ENCODE assay signal across 8 cellular contexts in the genomic region with DNA sequence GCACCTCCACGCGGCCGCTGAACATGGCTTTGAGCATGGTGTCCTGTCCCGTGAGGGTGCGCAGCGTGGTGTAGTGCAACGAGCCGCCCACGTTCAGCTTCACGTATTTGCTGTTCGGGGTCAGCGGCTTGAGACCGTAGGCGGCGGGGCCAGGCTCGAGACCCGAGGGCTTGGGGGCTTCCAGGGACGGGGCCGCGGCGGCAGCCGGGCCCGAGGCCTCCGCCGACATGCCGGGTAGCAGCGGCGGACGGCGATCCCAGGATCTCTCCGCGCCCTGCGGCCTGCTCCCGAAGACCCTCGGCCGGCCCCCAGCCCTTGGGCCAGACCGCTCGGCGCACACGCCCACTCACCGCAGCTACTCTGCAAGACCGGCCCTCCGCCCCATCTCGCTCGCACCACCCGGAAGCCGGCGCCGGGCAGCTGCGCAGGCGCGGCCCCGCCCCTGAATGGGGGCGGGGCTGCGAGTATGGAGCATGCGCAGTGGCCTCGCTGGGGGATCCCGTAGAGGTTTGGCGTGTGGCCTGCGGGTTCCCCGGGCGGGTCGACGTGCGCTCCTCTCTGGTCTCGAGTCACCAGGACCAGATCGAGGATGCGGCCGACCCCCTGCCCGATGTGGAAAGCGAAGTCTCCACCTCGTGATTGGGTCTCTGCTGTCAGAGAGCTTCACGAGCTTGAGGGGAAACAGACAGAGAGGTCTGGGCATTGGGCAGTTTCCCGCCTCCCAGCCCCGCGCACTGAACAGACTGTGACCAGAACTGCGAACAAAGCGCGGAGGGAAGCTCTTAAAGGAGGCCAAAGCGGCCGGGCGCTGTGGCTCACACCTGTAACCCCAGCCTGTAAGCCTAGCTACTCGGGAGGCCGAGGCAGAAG. TPM values are rescaled to one million over a fixed set of nuclear protein-coding genes. Genes with fewer than 3 reads are reported as not detected.
DNase-seq lines count a peak whose midpoint lies in the region; ATAC-seq, FAIRE-seq and TF ChIP-seq lines count a peak whose summit lies in the region.

A gene with protein sequence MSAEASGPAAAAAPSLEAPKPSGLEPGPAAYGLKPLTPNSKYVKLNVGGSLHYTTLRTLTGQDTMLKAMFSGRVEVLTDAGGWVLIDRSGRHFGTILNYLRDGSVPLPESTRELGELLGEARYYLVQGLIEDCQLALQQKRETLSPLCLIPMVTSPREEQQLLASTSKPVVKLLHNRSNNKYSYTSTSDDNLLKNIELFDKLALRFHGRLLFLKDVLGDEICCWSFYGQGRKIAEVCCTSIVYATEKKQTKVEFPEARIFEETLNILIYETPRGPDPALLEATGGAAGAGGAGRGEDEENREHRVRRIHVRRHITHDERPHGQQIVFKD (minus strand): TSS at position 422 of the 870 bp plus-strand sequence. CDS start 193 bp downstream, at position 229.

- no peak for FAIRE-seq in kidney (lab: Jason Lieb, UNC)

- in situ Hi-C loops in GM18951 (cut with MboI; ENCODE audit: low sequenced_read_pairs, unreplicated experiment): no loop called here

- no peaks in the 10 kb centered on the region for H3K9me3 ChIP-seq in kidney (ENCODE audit: control insufficient read depth in 1 of 2, low read length in 2 of 2)

- peaks cover 4 to 14% of the 10 kb centered on the region in 2 donors for H3K4me1 ChIP-seq in kidney (ENCODE audit: control insufficient read depth in 1 of 2, insufficient read depth in 1 of 2, low read depth in 1 of 2, low read length in 2 of 2)

- intact Hi-C loops in kidney (cut with DNase I): no loop called here

- peaks cover 0 to 5% of the 10 kb centered on the region in 2 donors for H3K36me3 ChIP-seq in kidney (ENCODE audit: control insufficient read depth in 1 of 2, insufficient read depth in 2 of 2, low read length in 2 of 2)

- H3K9ac ChIP-seq in kidney (ENCODE audit: low read length in 2 of 2): peak within 1 kb of the TSS; percentile 69 to 86

- peak; percentile 88 for ATAC-seq in HG03175 (IDR thresholded peaks at IDR 0.05; ENCODE audit: unreplicated experiment)

- TF ChIP-seq POLR2A in GM18951 (IDR thresholded peaks at IDR 0.05; ENCODE audit: extremely low read depth, insufficient read depth, insufficient read length): peak; percentile 96

- TF ChIP-seq CTCF in kidney (IDR thresholded peaks at IDR 0.05; ENCODE audit: borderline replicate concordance, extremely low read depth, insufficient read depth): no peak

- peak within 1 kb of the TSS; percentile 64 to 84 for H3K27ac ChIP-seq in kidney (ENCODE audit: low read depth in 2 of 2, low read length in 2 of 2)

- DNase-seq in AG08396 (ENCODE audit: low spot score) (peak; percentile 99), NCI-H446 (lab: John Stamatoyannopoulos, UW) (peak; percentile 55 to 90), cerebellar cortex (ENCODE audit: low spot score) (peak; percentile 82), kidney (peak; percentile 95)
- DNase-seq in activated CD4-positive, CD25-positive, alpha-beta regulatory T cell treated with anti-CD3 and anti-CD28 coated beads, Interleukin-2, amount 50 U/mL, for 72 hours: peak; percentile 95
- DNase-seq in stimulated activated CD4-positive, alpha-beta T cell treated with anti-CD3 and anti-CD28 coated beads, Interleukin-15, amount 100 ng/mL, for 48 hours (ENCODE audit: low read depth in 2 of 2): peak; percentile 80 to 82

- H3K4me3 ChIP-seq in kidney (ENCODE audit: low read length in 2 of 2): peak within 1 kb of the TSS; percentile 68 to 82

RNA-seq across cellular contexts. Expression of the gene that starts here (rescaled TPM):
- 25.8 TPM for total RNA-seq in kidney
- polyA plus RNA-seq in kidney (ENCODE audit: insufficient read depth, low read depth, low replicate concordance): 9.9 TPM

Comparison
In these comparisons a context has a peak if more than half of its experiments do, and no peak if none do; other contexts are left out.
1. Peak in every context shown above with its lines: DNase-seq, ATAC-seq, H3K4me3 ChIP-seq and H3K27ac ChIP-seq.